ENCODE assay signal across 9 cellular contexts in the genomic region with DNA sequence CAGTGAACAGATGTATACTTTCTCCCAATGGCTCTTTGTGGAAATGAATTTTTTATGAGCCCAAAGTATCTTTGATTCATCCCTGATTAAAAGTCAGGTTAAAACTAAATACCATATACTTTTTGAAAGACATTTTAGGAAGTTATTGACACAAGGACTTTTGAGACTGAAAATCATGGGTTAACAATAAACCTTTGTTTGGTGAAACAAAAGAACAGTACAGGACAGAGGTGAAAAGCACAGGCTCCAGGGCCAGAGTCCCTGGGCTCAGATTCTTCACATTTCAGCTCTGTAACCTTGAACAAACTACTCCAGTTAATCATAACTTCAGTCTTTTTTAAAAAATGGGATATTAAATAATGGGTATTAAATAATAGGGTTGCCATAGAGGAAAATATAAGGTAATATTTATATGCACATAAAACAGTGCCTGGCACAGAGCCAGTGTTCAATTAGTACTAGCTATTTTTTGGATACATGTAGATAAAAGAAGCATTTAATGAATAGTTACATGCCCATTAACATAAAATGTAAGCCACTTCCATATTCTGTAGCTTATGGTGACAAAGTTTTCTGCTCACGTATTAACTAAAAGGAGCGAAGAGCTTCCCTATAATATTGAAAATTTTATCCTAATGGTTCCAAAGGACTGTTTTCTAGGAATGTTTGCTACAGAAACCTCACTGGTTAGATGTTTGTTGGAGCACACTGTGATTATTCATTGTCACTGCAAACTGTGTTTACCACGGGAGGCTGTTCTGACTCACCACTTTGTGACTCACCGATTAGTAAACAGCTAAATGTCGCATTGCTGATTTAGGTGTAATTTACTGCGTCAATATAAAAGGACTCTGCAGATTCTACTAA.
A peak's percentile ranks its signal among the peaks of the same experiment; 100 is the strongest.
DNase-seq lines count a peak whose midpoint lies in the region; ATAC-seq, FAIRE-seq and TF ChIP-seq lines count a peak whose summit lies in the region.
"Had no signal": no experiment of that assay in that cellular context is flagged by ENCODE, and none has a peak within 500 bp of the region (broad histone marks: within the 10 kb centered on the region; RNA-seq: fewer than 3 reads in every experiment).

No MANE protein-coding gene starts in this region.

- H3K27ac ChIP-seq in small intestine (ENCODE audit: low read depth in 1 of 2, low read length in 1 of 2) = no peak overlapping the region

- no peak for TF ChIP-seq CTCF in fibroblast of pulmonary artery (IDR thresholded peaks at IDR 0.05; ENCODE audit: low read length, missing control alignments)

- ATAC-seq in HG03139 (IDR thresholded peaks at IDR 0.05; ENCODE audit: unreplicated experiment) = no peak

- peaks cover 0 to 4% of the 10 kb centered on the region in 2 donors for H3K4me1 ChIP-seq in small intestine (ENCODE audit: control insufficient read depth in 2 of 2, insufficient read depth in 1 of 2, low read depth in 1 of 2, low read length in 1 of 2)

- FAIRE-seq in RCC 7860 (lab: Jason Lieb, UNC) (no peak), small intestine (lab: Jason Lieb, UNC) (no peak)

- peak; percentile 6 for DNase-seq in NCI-H1105 treated with DMSO at 0.1 percent for 48 hours (lab: John Stamatoyannopoulos, UW)
- no peak for DNase-seq in NCI-H1105 (lab: John Stamatoyannopoulos, UW)
- DNase-seq in RCC 7860 (ENCODE audit: low spot score) = peak; percentile 11
- DNase-seq in fibroblast of pulmonary artery (ENCODE audit: low read depth) = peak; percentile 68
- peak; percentile 73 for DNase-seq in small intestine
- no peak for DNase-seq in cardiac septum (ENCODE audit: low spot score)
- no peak for DNase-seq in DMS 273 (lab: John Stamatoyannopoulos, UW; ENCODE audit: unreplicated experiment)
- DNase-seq: activated T-cell treated with anti-CD3 and anti-CD28 coated beads, Interleukin-2, amount 50 U/mL, for 1 hour had no signal

- intact Hi-C loops in cardiac septum (cut with DNase I) = no loop called here

- no peak overlapping the region for H3K4me3 ChIP-seq in fibroblast of pulmonary artery (replicated peaks; ENCODE audit: low read depth, low read length)
- no peak overlapping the region for H3K4me3 ChIP-seq in small intestine (ENCODE audit: low read depth in 1 of 2, low read length in 2 of 2)

- no peaks in the 10 kb centered on the region for H3K27me3 ChIP-seq in small intestine (ENCODE audit: control insufficient read depth in 2 of 2, insufficient read depth in 2 of 2, low read length in 2 of 2)

- 14 to 39% (median 17%) methylated on average over 6 of the region's 6 CpGs for WGBS in small intestine, 3 donors

- no peaks in the 10 kb centered on the region for H3K36me3 ChIP-seq in small intestine (ENCODE audit: control insufficient read depth in 2 of 2, insufficient read depth in 2 of 2, low read length in 2 of 2)

- H3K9me3 ChIP-seq in small intestine (ENCODE audit: control insufficient read depth, low read depth) = no peaks in the 10 kb centered on the region

Comparison
In these comparisons a context has a peak if more than half of its experiments do, and no peak if none do; other contexts are left out.
1. DNase-seq: peak in NCI-H1105 treated with DMSO at 0.1 percent for 48 hours (single experiment), RCC 7860 (single experiment), fibroblast of pulmonary artery (single experiment) and small intestine (single experiment); none in NCI-H1105 (single experiment), cardiac septum (single experiment) and DMS 273 (single experiment).